ENCODE assay signal across 8 cellular contexts in genomic region chr1:47755368-47755990, GRCh38.
DNase-seq lines count a peak whose midpoint lies in the region; ATAC-seq and TF ChIP-seq lines count a peak whose summit lies in the region.

No MANE protein-coding gene starts in this region.

- POLR2A ChIA-PET in AG04450 (lab: Yijun Ruan, JAX), result no interaction called here

- ATAC-seq in GM18868 (IDR thresholded peaks at IDR 0.05; ENCODE audit: unreplicated experiment) (peak; percentile 43), left ventricle myocardium superior (no peak), GM18907 (IDR thresholded peaks at IDR 0.05; ENCODE audit: unreplicated experiment) (no peak), omental fat pad (ENCODE audit: low FRiP score) (no peak)

- H3K9me3 ChIP-seq in AG04450 (ENCODE audit: control insufficient read depth, insufficient read depth, low read length), result no peaks in the 10 kb centered on the region

- H3K27ac ChIP-seq in AG04450 (ENCODE audit: low read depth, low read length), result no peak overlapping the region

- intact Hi-C loops in left ventricle myocardium superior (cut with micrococcal nuclease), result no loop called here

- CTCF ChIA-PET in AG04450 (lab: Charles Lee), result interaction anchor here (0.6 to 2.1 kb wide), 2 partner anchors 18 to 23 kb away, joined by 3 to 5 read pairs; no protein-coding TSS in a partner anchor

- H3K4me3 ChIP-seq in AG04450 (ENCODE audit: low read depth, low read length), result no peak overlapping the region

- H3K27me3 ChIP-seq in AG04450 (ENCODE audit: control insufficient read depth, insufficient read depth, low read length), result no peaks in the 10 kb centered on the region

- TF ChIP-seq CTCF in AG04450 (IDR thresholded peaks at IDR 0.05; ENCODE audit: low read depth, low read length), result peak; percentile 21; the same call in 1 of the 2 replicates
- TF ChIP-seq CTCF in omental fat pad (IDR thresholded peaks at IDR 0.05), result no peak

- DNase-seq in AG04450 (ENCODE audit: low read depth, low spot score) (no peak), LoVo (ENCODE audit: low spot score) (peak; percentile 25), activated T-cell treated with anti-CD3 and anti-CD28 coated beads for 24 hours (ENCODE audit: low read depth) (peak; percentile 23), left ventricle myocardium superior (peak; percentile 44), omental fat pad (ENCODE audit: low spot score) (no peak)
- peak; percentile 20 for DNase-seq in stimulated activated CD8-positive, alpha-beta memory T cell treated with anti-CD3 and anti-CD28 coated beads, Interleukin-12 subunit alpha, Interleukin-12 subunit beta, amount 100 ng/mL, for 1 hour (ENCODE audit: low read depth)

Comparison
In these comparisons a context has a peak if more than half of its experiments do, and no peak if none do; other contexts are left out.
1. DNase-seq: peak in LoVo (single experiment), activated T-cell treated with anti-CD3 and anti-CD28 coated beads for 24 hours (single experiment), left ventricle myocardium superior (single experiment) and stimulated activated CD8-positive, alpha-beta memory T cell treated with anti-CD3 and anti-CD28 coated beads, Interleukin-12 subunit alpha, Interleukin-12 subunit beta, amount 100 ng/mL, for 1 hour (single experiment); none in AG04450 (single experiment) and omental fat pad (single experiment).